Comparison of ENCODE assay signal across 8 cellular contexts in genomic region chr2:216474925-216475670, GRCh38. TPM values are rescaled to one million over a fixed set of nuclear protein-coding genes. Genes with fewer than 3 reads are reported as not detected.
A peak's percentile ranks its signal among the peaks of the same experiment; 100 is the strongest.
DNase-seq lines count a peak whose midpoint lies in the region; ATAC-seq lines count a peak whose summit lies in the region.
"Had no signal": no experiment of that assay in that cellular context is flagged by ENCODE, and none has a peak within 500 bp of the region (broad histone marks: within the 10 kb centered on the region; RNA-seq: fewer than 3 reads in every experiment).

No MANE protein-coding gene starts in this region.

- peaks cover 13 to 22% (median 15%) of the 10 kb centered on the region in 7 donors for H3K4me1 Mint-ChIP-seq in naive thymus-derived CD4-positive, alpha-beta T cell

- peak overlapping the region; percentile 47 to 83 (median 65) for H3K4me3 Mint-ChIP-seq in naive thymus-derived CD4-positive, alpha-beta T cell

- DNase-seq in SIG-M5 (lab: John Stamatoyannopoulos, UW) (peak; percentile 58), activated gamma-delta T cell treated with Interleukin-2 at 50 U/mL for 16 hours (no peak)
- peak in 7 of 9 donors; percentile 3 to 35 (median 32) for DNase-seq in naive thymus-derived CD4-positive, alpha-beta T cell
- DNase-seq in activated effector memory CD4-positive, alpha-beta T cell treated with Interleukin-2 at 50 U/mL for 16 hours: no peak

- no peaks in the 10 kb centered on the region for H3K9me3 ChIP-seq in naive thymus-derived CD4-positive, alpha-beta T cell (ENCODE audit: control insufficient read depth in 2 of 3, low read length in 3 of 3)
- H3K9me3 ChIP-seq: ascending aorta had no signal

- CTCF ChIA-PET in naive thymus-derived CD4-positive, alpha-beta T cell (lab: Charles Lee): no interaction called here

- H3K27me3 ChIP-seq in naive thymus-derived CD4-positive, alpha-beta T cell (ENCODE audit: control insufficient read depth in 2 of 2, insufficient read depth in 2 of 2, low read length in 2 of 2): no peaks in the 10 kb centered on the region
- H3K27me3 ChIP-seq: ascending aorta had no signal

- POLR2A ChIA-PET in naive thymus-derived CD4-positive, alpha-beta T cell (lab: Charles Lee): no interaction called here

- peaks cover 7 to 33% (median 14%) of the 10 kb centered on the region in 5 donors for H3K36me3 Mint-ChIP-seq in naive thymus-derived CD4-positive, alpha-beta T cell

- peaks cover 0 to 33% (median 0%) of the 10 kb centered on the region in 3 experiments for H3K36me3 ChIP-seq in naive thymus-derived CD4-positive, alpha-beta T cell (ENCODE audit: control insufficient read depth in 2 of 3, insufficient read depth in 3 of 3, low read length in 3 of 3)

- peak overlapping the region in 6 of 9 donors; percentile 6 to 81 (median 54) for H3K27ac Mint-ChIP-seq in naive thymus-derived CD4-positive, alpha-beta T cell

- no peak overlapping the region for H3K4me3 ChIP-seq in naive thymus-derived CD4-positive, alpha-beta T cell (ENCODE audit: low read length)
- H3K4me3 ChIP-seq: ascending aorta had no signal

- intact Hi-C loops in naive thymus-derived CD4-positive, alpha-beta T cell (cut with micrococcal nuclease): loop anchor here in 1 of 2 donors (1.0 kb wide), 1 partner anchor 23 kb away; the partner anchor contains the start of gene RPL37A

- no peaks in the 10 kb centered on the region for H3K9me3 Mint-ChIP-seq in naive thymus-derived CD4-positive, alpha-beta T cell

- H3K27me3 Mint-ChIP-seq in naive thymus-derived CD4-positive, alpha-beta T cell: no peaks in the 10 kb centered on the region

- peaks cover 0 to 13% of the 10 kb centered on the region in 2 donors for H3K4me1 ChIP-seq in naive thymus-derived CD4-positive, alpha-beta T cell (ENCODE audit: control insufficient read depth in 2 of 2, insufficient read depth in 2 of 2, low read length in 2 of 2)
- H3K4me1 ChIP-seq: ascending aorta had no signal

- H3K27ac ChIP-seq in naive thymus-derived CD4-positive, alpha-beta T cell (ENCODE audit: low read depth, low read length): no peak overlapping the region
- H3K27ac ChIP-seq: ascending aorta had no signal

- ATAC-seq in GM19025 (IDR thresholded peaks at IDR 0.05; ENCODE audit: low read depth, unreplicated experiment) (peak; percentile 52), HG02763 (IDR thresholded peaks at IDR 0.05; ENCODE audit: unreplicated experiment) (peak; percentile 56), GM18517 (IDR thresholded peaks at IDR 0.05; ENCODE audit: unreplicated experiment) (no peak)
- peak; percentile 78 for ATAC-seq in naive thymus-derived CD4-positive, alpha-beta T cell

RNA-seq across cellular contexts. Expression of gene RPL37A, which starts 23.5 kb away (rescaled TPM):
- 1,000 to 10,000 TPM; 2,173 to 3,712 (median 3,236) TPM for total RNA-seq in naive thymus-derived CD4-positive, alpha-beta T cell
- 1,000 to 10,000 TPM; 3,585 to 4,840 TPM for polyA plus RNA-seq in naive thymus-derived CD4-positive, alpha-beta T cell

Comparison
In these comparisons a context has a peak if more than half of its experiments do, and no peak if none do; other contexts are left out.
1. DNase-seq: peak in SIG-M5 (single experiment) and naive thymus-derived CD4-positive, alpha-beta T cell (7 of 9); none in activated gamma-delta T cell treated with Interleukin-2 at 50 U/mL for 16 hours (single experiment) and activated effector memory CD4-positive, alpha-beta T cell treated with Interleukin-2 at 50 U/mL for 16 hours (single experiment).